ENCODE assay signal across 12 cellular contexts in the genomic region with DNA sequence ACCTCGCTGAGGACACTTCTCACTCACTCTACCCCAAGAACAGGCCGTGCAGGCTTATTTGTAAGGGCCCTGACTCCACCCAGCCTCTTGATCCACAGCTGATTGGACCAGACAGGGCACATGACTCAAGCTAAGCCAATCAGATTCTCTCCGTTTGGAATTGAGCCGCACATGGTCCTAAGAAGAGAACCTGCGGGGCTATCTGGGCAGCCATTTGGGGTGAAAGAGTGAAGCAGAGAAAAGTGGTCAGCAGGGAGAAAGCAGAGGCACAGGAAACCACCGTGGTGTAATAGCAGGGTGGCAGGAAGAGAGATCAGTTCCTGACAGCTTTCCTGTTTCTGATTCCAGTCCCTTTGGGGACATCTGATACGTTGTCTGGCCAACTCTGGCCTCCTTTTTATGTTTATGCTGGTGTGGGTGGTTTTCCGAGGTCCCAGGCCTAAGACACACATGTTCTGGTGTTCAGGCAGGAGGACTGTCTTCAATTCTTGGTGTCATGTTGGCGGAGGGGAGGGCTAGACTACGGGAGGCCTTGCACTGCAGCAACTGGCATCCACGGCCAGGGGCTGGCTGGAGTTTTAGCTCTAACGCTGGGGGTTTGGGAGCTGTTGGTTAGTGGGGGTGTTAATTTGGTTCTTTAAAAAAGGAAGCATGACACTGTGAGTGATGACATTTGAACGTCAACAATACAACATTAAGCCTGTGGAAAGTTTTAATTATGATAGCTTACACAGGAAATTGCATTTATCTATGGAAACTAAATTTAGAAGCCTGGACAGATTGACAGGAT. TPM values are rescaled to one million over a fixed set of nuclear protein-coding genes. Genes with fewer than 3 reads are reported as not detected.
DNase-seq lines count a peak whose midpoint lies in the region; ATAC-seq, FAIRE-seq and TF ChIP-seq lines count a peak whose summit lies in the region.
"Had no signal": no experiment of that assay in that cellular context is flagged by ENCODE, and none has a peak within 500 bp of the region (broad histone marks: within the 10 kb centered on the region; RNA-seq: fewer than 3 reads in every experiment).

No MANE protein-coding gene starts in this region.

- H3K36me3 Mint-ChIP-seq in naive thymus-derived CD4-positive, alpha-beta T cell = no peaks in the 10 kb centered on the region
- H3K36me3 Mint-ChIP-seq: type B pancreatic cell had no signal

- H3K9me3 Mint-ChIP-seq in naive thymus-derived CD4-positive, alpha-beta T cell = no peaks in the 10 kb centered on the region
- H3K9me3 Mint-ChIP-seq: type B pancreatic cell had no signal

- H3K27ac ChIP-seq in endothelial cell of umbilical vein (ENCODE audit: insufficient read depth, low read depth, low read length) = peak overlapping the region; percentile 49
- no peak overlapping the region for H3K27ac ChIP-seq in naive thymus-derived CD4-positive, alpha-beta T cell (ENCODE audit: low read depth, low read length)
- H3K27ac ChIP-seq: PC-9 had no signal

- DNase-seq in stimulated activated CD4-positive, alpha-beta T cell treated with anti-CD3 and anti-CD28 coated beads, Interleukin-15, amount 100 ng/mL, for 24 hours = peak; percentile 5
- no peak for DNase-seq in stimulated activated CD4-positive, alpha-beta T cell treated with anti-CD3 and anti-CD28 coated beads, Interleukin-1b, Interleukin-23, amount 100 ng/mL, for 48 hours
- peak; percentile 70 for DNase-seq in endothelial cell of umbilical vein (ENCODE audit: low read depth, low spot score)
- no peak for DNase-seq in naive thymus-derived CD4-positive, alpha-beta T cell
- DNase-seq in AG20443 (ENCODE audit: low spot score) = no peak
- no peak for DNase-seq in GM19238 (ENCODE audit: insufficient read length, low spot score)
- DNase-seq in anterior cingulate cortex (lab: John Stamatoyannopoulos, UW) = no peak
- no peak for DNase-seq in NCI-H2107 treated with DMSO at 0.1 percent for 48 hours (lab: John Stamatoyannopoulos, UW; ENCODE audit: unreplicated experiment)
- DNase-seq: activated CD4-positive, CD25-positive, alpha-beta regulatory T cell treated with anti-CD3 and anti-CD28 coated beads, Interleukin-2, amount 50 U/mL, for 72 hours; NCI-H1930; PC-9 had no signal

- peak overlapping the region in 1 of 10 donors; percentile 24 for H3K4me3 Mint-ChIP-seq in naive thymus-derived CD4-positive, alpha-beta T cell
- H3K4me3 Mint-ChIP-seq: type B pancreatic cell had no signal

- no peaks in the 10 kb centered on the region for H3K79me2 ChIP-seq in endothelial cell of umbilical vein (ENCODE audit: control insufficient read depth, insufficient read depth, low read length)

- no peak overlapping the region for H3K4me3 ChIP-seq in endothelial cell of umbilical vein (replicated peaks in 1 of 3; ENCODE audit: insufficient read depth in 1 of 3, low read depth in 1 of 3, low read length in 3 of 3)
- H3K4me3 ChIP-seq in naive thymus-derived CD4-positive, alpha-beta T cell (ENCODE audit: low read length) = no peak overlapping the region
- H3K4me3 ChIP-seq: PC-9 had no signal

- intact Hi-C loops in endothelial cell of umbilical vein (cut with micrococcal nuclease) = loop anchor here (1.0 kb wide), 1 partner anchor 14 kb away; no protein-coding TSS in a partner anchor
- intact Hi-C loops in naive thymus-derived CD4-positive, alpha-beta T cell (cut with micrococcal nuclease) = no loop called here

- peaks cover 4 to 8% (median 7%) of the 10 kb centered on the region in 7 donors for H3K4me1 Mint-ChIP-seq in naive thymus-derived CD4-positive, alpha-beta T cell

- dilution Hi-C loops in endothelial cell of umbilical vein (cut with MboI; ENCODE audit: extremely low pct_ligation_motif_present, low sequenced_read_pairs) = no loop called here

- H3K9ac ChIP-seq in endothelial cell of umbilical vein (replicated peaks; ENCODE audit: extremely low read depth, insufficient read depth, low read length) = no peak overlapping the region

- no TSS peak for BruUV-seq in endothelial cell of umbilical vein (replicated peaks; lab: Mats Ljungman, UMichigan)

- peak overlapping the region; percentile 31 for H3K4me2 ChIP-seq in endothelial cell of umbilical vein (ENCODE audit: insufficient read depth, low read length)
- H3K4me2 ChIP-seq: PC-9 had no signal

- H3K9me1 ChIP-seq in endothelial cell of umbilical vein (replicated peaks; ENCODE audit: control insufficient read depth, extremely low read depth, insufficient read depth, low read length) = no peaks in the 10 kb centered on the region

- H3K27ac Mint-ChIP-seq in naive thymus-derived CD4-positive, alpha-beta T cell = peak overlapping the region in 3 of 9 donors; percentile 22 to 83 (median 33)
- H3K27ac Mint-ChIP-seq: type B pancreatic cell had no signal

- peaks cover 21% of the 10 kb centered on the region for H3K4me1 ChIP-seq in endothelial cell of umbilical vein (ENCODE audit: control insufficient read depth, extremely low read depth, insufficient read depth, low read length)
- no peaks in the 10 kb centered on the region for H3K4me1 ChIP-seq in naive thymus-derived CD4-positive, alpha-beta T cell (ENCODE audit: control insufficient read depth in 2 of 2, insufficient read depth in 2 of 2, low read length in 2 of 2)

- peaks cover 0 to 6% (median 0%) of the 10 kb centered on the region in 5 donors for H3K27me3 Mint-ChIP-seq in naive thymus-derived CD4-positive, alpha-beta T cell
- H3K27me3 Mint-ChIP-seq: type B pancreatic cell had no signal

- TF ChIP-seq POLR2A in endothelial cell of umbilical vein (IDR thresholded peaks at IDR 0.05; ENCODE audit: low read depth, low read length) = no peak

- POLR2A ChIA-PET in endothelial cell of umbilical vein (lab: Charles Lee) = no interaction called here
- POLR2A ChIA-PET in naive thymus-derived CD4-positive, alpha-beta T cell (lab: Charles Lee) = no interaction called here

- H3K9me3 ChIP-seq in endothelial cell of umbilical vein (replicated peaks; ENCODE audit: control insufficient read depth, insufficient read depth, low read length) = no peaks in the 10 kb centered on the region
- no peaks in the 10 kb centered on the region for H3K9me3 ChIP-seq in naive thymus-derived CD4-positive, alpha-beta T cell (ENCODE audit: control insufficient read depth in 2 of 3, low read length in 3 of 3)

- no peaks in the 10 kb centered on the region for H3K36me3 ChIP-seq in endothelial cell of umbilical vein (ENCODE audit: control insufficient read depth in 2 of 2, extremely low read depth in 1 of 2, insufficient read depth in 2 of 2, low read length in 2 of 2)
- H3K36me3 ChIP-seq in naive thymus-derived CD4-positive, alpha-beta T cell (ENCODE audit: control insufficient read depth in 2 of 3, insufficient read depth in 3 of 3, low read length in 3 of 3) = no peaks in the 10 kb centered on the region

- no peaks in the 10 kb centered on the region for H3K27me3 ChIP-seq in endothelial cell of umbilical vein (ENCODE audit: control insufficient read depth in 2 of 2, insufficient read depth in 2 of 2, low read length in 2 of 2)
- no peaks in the 10 kb centered on the region for H3K27me3 ChIP-seq in naive thymus-derived CD4-positive, alpha-beta T cell (ENCODE audit: control insufficient read depth in 2 of 2, insufficient read depth in 2 of 2, low read length in 2 of 2)

- H4K20me1 ChIP-seq in endothelial cell of umbilical vein (replicated peaks; ENCODE audit: control insufficient read depth, extremely low read depth, insufficient read depth, low read length) = no peaks in the 10 kb centered on the region

- peak overlapping the region; percentile 86 for H2AFZ ChIP-seq in endothelial cell of umbilical vein (ENCODE audit: low read depth, low read length)

- FAIRE-seq in endothelial cell of umbilical vein (lab: Jason Lieb, UNC) = peak; percentile 88

- peak; percentile 38 for ATAC-seq in naive thymus-derived CD4-positive, alpha-beta T cell

- no peak for TF ChIP-seq CTCF in endothelial cell of umbilical vein (IDR thresholded peaks at IDR 0.05; ENCODE audit: extremely low read depth in 1 of 2, insufficient read depth in 1 of 2, low read depth in 1 of 2, low read length in 2 of 2)

- CTCF ChIA-PET in endothelial cell of umbilical vein (lab: Charles Lee) = interaction anchor here (0.8 to 1.0 kb wide), 2 partner anchors 10 to 29 kb away, joined by 3 read pairs; no protein-coding TSS in a partner anchor
- CTCF ChIA-PET in naive thymus-derived CD4-positive, alpha-beta T cell (lab: Charles Lee) = no interaction called here

TF ChIP-seq in endothelial cell of umbilical vein, 7 proteins besides CTCF, POLR2A, EP300 and RAD21:
- TF ChIP-seq, protein P1, sequence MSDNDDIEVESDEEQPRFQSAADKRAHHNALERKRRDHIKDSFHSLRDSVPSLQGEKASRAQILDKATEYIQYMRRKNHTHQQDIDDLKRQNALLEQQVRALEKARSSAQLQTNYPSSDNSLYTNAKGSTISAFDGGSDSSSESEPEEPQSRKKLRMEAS (IDR thresholded peaks at IDR 0.05; ENCODE audit: insufficient read depth, insufficient read length) = peak; percentile 44
- TF ChIP-seq JUN (IDR thresholded peaks at IDR 0.05; ENCODE audit: borderline replicate concordance, insufficient read depth, insufficient read length, low read depth) (no peak), POLR2AphosphoS5 (IDR thresholded peaks at IDR 0.05; ENCODE audit: insufficient read depth, low read depth, low read length) (peak; percentile 68), GATA2 (IDR thresholded peaks at IDR 0.05; ENCODE audit: insufficient read depth, insufficient read length, low read depth, low read length) (peak; percentile 63), MYC (IDR thresholded peaks at IDR 0.05; ENCODE audit: low read depth, low read length) (no peak), EZH2 (IDR thresholded peaks at IDR 0.05; ENCODE audit: borderline replicate concordance, low read depth, low read length, severe bottlenecking) (no peak), FOS (IDR thresholded peaks at IDR 0.05; ENCODE audit: borderline replicate concordance, insufficient read depth, low read length) (no peak)

RNA-seq across cellular contexts. Expression of a gene that starts 26.1 kb away (rescaled TPM):
- total RNA-seq in endothelial cell of umbilical vein = 320 and 328 TPM in 2 replicates
- 49.1 and 63.3 TPM in 2 replicates for polyA plus RNA-seq in endothelial cell of umbilical vein
- 38.1 and 40.3 TPM in 2 replicates for polyA plus RNA-seq in endothelial cell of umbilical vein (2011; cell fraction: cytosol; rRNA removed)
- polyA plus RNA-seq in endothelial cell of umbilical vein (2011; cell fraction: nucleus; rRNA removed) = 600 and 687 TPM in 2 replicates
- 196 and 207 TPM in 2 replicates for polyA plus RNA-seq in endothelial cell of umbilical vein (2012)
- polyA minus RNA-seq in endothelial cell of umbilical vein = 232 and 261 TPM in 2 replicates
- 23.1 TPM for polyA minus RNA-seq in endothelial cell of umbilical vein (2011; cell fraction: cytosol; rRNA and poly(A)+ RNA removed)
- polyA minus RNA-seq in endothelial cell of umbilical vein (2011; cell fraction: nucleus; rRNA and poly(A)+ RNA removed) = 636 and 685 TPM in 2 replicates
- 100 to 1,000 TPM; 167 to 207 (median 204) TPM for total RNA-seq in naive thymus-derived CD4-positive, alpha-beta T cell
- 100 to 1,000 TPM in 1 of 2 donors, 10 to 100 TPM in 1; 43.3 to 120 TPM for polyA plus RNA-seq in naive thymus-derived CD4-positive, alpha-beta T cell

Comparison
In these comparisons a context has a peak if more than half of its experiments do, and no peak if none do; other contexts are left out.
1. DNase-seq: peak in stimulated activated CD4-positive, alpha-beta T cell treated with anti-CD3 and anti-CD28 coated beads, Interleukin-15, amount 100 ng/mL, for 24 hours (single experiment) and endothelial cell of umbilical vein (single experiment); none in stimulated activated CD4-positive, alpha-beta T cell treated with anti-CD3 and anti-CD28 coated beads, Interleukin-1b, Interleukin-23, amount 100 ng/mL, for 48 hours (single experiment), naive thymus-derived CD4-positive, alpha-beta T cell (0 of 9), AG20443 (single experiment), GM19238 (single experiment), anterior cingulate cortex (0 of 58) and NCI-H2107 treated with DMSO at 0.1 percent for 48 hours (single experiment).